Comparison of ENCODE assay signal across 22 cellular contexts in genomic region chr7:155312653-155313052, GRCh38. TPM values are rescaled to one million over a fixed set of nuclear protein-coding genes. Genes with fewer than 3 reads are reported as not detected.
DNase-seq lines count a peak whose midpoint lies in the region; ATAC-seq, FAIRE-seq and TF ChIP-seq lines count a peak whose summit lies in the region.
"Had no signal": no experiment of that assay in that cellular context is flagged by ENCODE, and none has a peak within 500 bp of the region (broad histone marks: within the 10 kb centered on the region; RNA-seq: fewer than 3 reads in every experiment).

No MANE protein-coding gene starts in this region.

- POLR2A ChIA-PET in RWPE1 (lab: Yijun Ruan, JAX; ENCODE audit: low non-redundant PET): no interaction called here
- POLR2A ChIA-PET in K562 (lab: Yijun Ruan, JAX): interaction anchor here (0.7 to 2.9 kb wide), 5 partner anchors 10 to 1281 kb away, joined by 3 to 18 read pairs (median 5); partner anchors contain the start of gene INSIG1

- TF ChIP-seq CTCF in Calu3 (IDR thresholded peaks at IDR 0.05; ENCODE audit: unreplicated experiment) (no peak), RWPE1 (conservative IDR thresholded peaks at IDR 0.05; ENCODE audit: low read depth) (no peak), K562 (IDR thresholded peaks at IDR 0.05 in 2 of 3, conservative IDR thresholded peaks at IDR 0.05 in 1 of 3; ENCODE audit: insufficient read depth in 2 of 3, low read depth in 1 of 3, low read length in 3 of 3) (no peak), nephron progenitor cell (IDR thresholded peaks at IDR 0.05) (no peak)

- no peak for TF ChIP-seq RAD21 in K562 (CRISPR knock-in tag; conservative IDR thresholded peaks at IDR 0.05 in 1 of 2, IDR thresholded peaks at IDR 0.05 in 1 of 2)

- H3K9me3 Mint-ChIP-seq in Calu3 (ENCODE audit: low read depth, unreplicated experiment): no peaks in the 10 kb centered on the region
- no peaks in the 10 kb centered on the region for H3K9me3 Mint-ChIP-seq in nephron progenitor cell
- H3K9me3 Mint-ChIP-seq: CD4-positive, alpha-beta memory T cell had no signal

- ATAC-seq in K562: peak; percentile 7; the same call in 1 of the 3 replicates
- no peak for ATAC-seq in GM18909 (IDR thresholded peaks at IDR 0.05; ENCODE audit: poor library complexity, unreplicated experiment)
- ATAC-seq: HCT116 had no signal

- 0 out of 2 replicates have a peak, but pooled peaks cover 4% of the 10 kb centered on the region for H4K20me1 ChIP-seq in K562 (replicated peaks; ENCODE audit: control insufficient read depth, insufficient read depth, low read length)

- FAIRE-seq in K562 (lab: Jason Lieb, UNC): no peak
- FAIRE-seq: GM19239, H1 had no signal

- H3K79me2 ChIP-seq in K562 (ENCODE audit: control insufficient read depth, insufficient read depth, low read length): no peaks in the 10 kb centered on the region

- H3K27ac Mint-ChIP-seq in Calu3 (ENCODE audit: unreplicated experiment) (peak overlapping the region; percentile 8), nephron progenitor cell (peak overlapping the region; percentile 44)

- 28% methylated on average over 7 of the region's 7 CpGs for WGBS in K562 (ENCODE audit: insufficient coverage, low coverage, missing lambda C conversion rate)

- no peak for DNase-seq in Calu3
- no peak for DNase-seq in RWPE1 (ENCODE audit: low spot score)
- no peak for DNase-seq in K562 (ENCODE audit: extremely low read depth in 1 of 4, low spot score in 3 of 4)
- no peak for DNase-seq in nephron progenitor cell
- no peak for DNase-seq in RPMI8226
- DNase-seq in NCI-H1436 treated with DMSO at 0.1 percent for 48 hours (lab: John Stamatoyannopoulos, UW): no peak
- no peak for DNase-seq in effector CD8-positive, alpha-beta T cell (lab: John Stamatoyannopoulos, UW)
- DNase-seq: Caco-2; CD4-positive, alpha-beta memory T cell; GDM1; IMR-90; MV-4-11; NCI-H187; NCI-H446; NCI-H526; SHP77 treated with DMSO at 0.1 percent for 48 hours had no signal

- no peak overlapping the region for H3K9ac ChIP-seq in K562 (ENCODE audit: insufficient read depth in 1 of 2, low read depth in 2 of 2, low read length in 2 of 2)
- H3K9ac ChIP-seq: BLaER1 had no signal

- H2AFZ ChIP-seq in K562 (ENCODE audit: low read depth, low read length): no peak overlapping the region

- H3K27me3 Mint-ChIP-seq in Calu3 (ENCODE audit: unreplicated experiment): no peaks in the 10 kb centered on the region
- no peaks in the 10 kb centered on the region for H3K27me3 Mint-ChIP-seq in nephron progenitor cell (ENCODE audit: low read depth, poor library complexity)

- H3K27ac ChIP-seq in RWPE1: peak overlapping the region; percentile 19; the same call in 1 of the 2 replicates
- no peak overlapping the region for H3K27ac ChIP-seq in K562 (ENCODE audit: extremely low read depth, low read depth, low read length)
- H3K27ac ChIP-seq: BLaER1, SK-N-MC had no signal

- TF ChIP-seq EP300 in K562 (IDR thresholded peaks at IDR 0.05; ENCODE audit: low read length): no peak

- H3K4me1 Mint-ChIP-seq in Calu3 (ENCODE audit: low read depth, unreplicated experiment) (no peaks in the 10 kb centered on the region), nephron progenitor cell (peaks cover 13% of the 10 kb centered on the region)

- peaks cover 3 to 36% of the 10 kb centered on the region in 2 experiments; a peak in 4 of 5 replicates for H3K27me3 ChIP-seq in K562 (ENCODE audit: control insufficient read depth in 2 of 2, insufficient read depth in 2 of 2, low read length in 2 of 2)
- H3K27me3 ChIP-seq: BLaER1 had no signal

- CTCF ChIA-PET in Calu3 (lab: Charles Lee) (no interaction called here), RWPE1 (lab: Yijun Ruan, JAX) (no interaction called here), K562 (lab: Yijun Ruan, JAX; ENCODE audit: low intra/inter-chr PET ratio) (no interaction called here)

- BruUV-seq in Calu3 (replicated peaks; lab: Mats Ljungman, UMichigan): no TSS peak
- BruUV-seq in K562 (replicated peaks; lab: Mats Ljungman, UMichigan): no TSS peak

- H3K4me3 ChIP-seq in K562: no peak overlapping the region
- H3K4me3 ChIP-seq: BLaER1, SK-N-MC had no signal

- no peak for TF ChIP-seq POLR2A in K562 (conservative IDR thresholded peaks at IDR 0.05)

- in situ Hi-C loops in K562 (cut with MboI): no loop called here

- H3K4me2 ChIP-seq in K562 (ENCODE audit: insufficient read depth, low read length): no peak overlapping the region
- H3K4me2 ChIP-seq: BLaER1 had no signal

- H3K9me3 ChIP-seq in K562 (replicated peaks; ENCODE audit: control insufficient read depth, insufficient read depth, low read depth, low read length): no peaks in the 10 kb centered on the region
- H3K9me3 ChIP-seq: Caco-2 had no signal

- no peak overlapping the region for H3K4me3 Mint-ChIP-seq in Calu3 (ENCODE audit: low read depth, unreplicated experiment)
- H3K4me3 Mint-ChIP-seq in nephron progenitor cell: no peak overlapping the region
- H3K4me3 Mint-ChIP-seq: CD4-positive, alpha-beta memory T cell had no signal

- H3K9me1 ChIP-seq in K562 (ENCODE audit: control insufficient read depth, insufficient read depth, low read length): no peaks in the 10 kb centered on the region

- intact Hi-C loops in Calu3 (cut with micrococcal nuclease; ENCODE audit: unreplicated experiment) (no loop called here), K562 (cut with micrococcal nuclease) (no loop called here)

- H3K36me3 ChIP-seq in K562 (ENCODE audit: control insufficient read depth, insufficient read depth, low read length): peaks cover 30% of the 10 kb centered on the region

- H3K36me3 Mint-ChIP-seq in Calu3 (ENCODE audit: insufficient read depth, unreplicated experiment) (peaks cover 39% of the 10 kb centered on the region), nephron progenitor cell (ENCODE audit: low read depth) (peaks cover 27% of the 10 kb centered on the region)

- peaks cover 9 to 20% of the 10 kb centered on the region in 2 experiments; a peak in 4 of 5 replicates for H3K4me1 ChIP-seq in K562 (replicated peaks in 1 of 2; ENCODE audit: control insufficient read depth in 2 of 2, insufficient read depth in 2 of 2, low read length in 2 of 2)
- H3K4me1 ChIP-seq: Caco-2 had no signal

TF ChIP-seq in K562, 482 proteins besides CTCF, POLR2A, EP300 and RAD21:
- TF ChIP-seq HNRNPH1 (optimal IDR thresholded peaks at IDR 0.05; ENCODE audit: low read depth, low read length) (no peak), MEF2D (tag; conservative IDR thresholded peaks at IDR 0.05; ENCODE audit: low read depth) (no peak), ARID3A (IDR thresholded peaks at IDR 0.05; ENCODE audit: borderline replicate concordance, low read depth, low read length) (no peak), POLR2G (IDR thresholded peaks at IDR 0.05; ENCODE audit: low read depth, low read length) (peak; percentile 17; the same call in 1 of the 2 replicates)

RNA-seq across cellular contexts. Expression of gene INSIG1, which starts 15.0 kb away (rescaled TPM):
- 60.0 and 71.3 TPM in 2 replicates for total RNA-seq in Calu3 (2022)
- 622 and 799 TPM in 2 replicates for total RNA-seq in K562 (2011; cell fraction: chromatin; rRNA removed; ENCODE audit: low replicate concordance)
- 847 and 892 TPM in 2 replicates for total RNA-seq in K562 (2011; cell fraction: nucleolus; rRNA removed)
- total RNA-seq in K562 (2011; cell fraction: nucleoplasm; rRNA removed): 1,016 and 1,247 TPM in 2 replicates
- total RNA-seq in K562 (2014; rRNA removed): 294 and 361 TPM in 2 replicates
- total RNA-seq in K562 (2014; rRNA removed; fragmentation: Illumina TruSeq; extraction: Trizol): 236 and 238 TPM in 2 replicates
- 173 and 188 TPM in 2 replicates for total RNA-seq in K562 (2015; rRNA removed; fragmentation: Illumina TruSeq; extraction: Trizol)
- total RNA-seq in K562 (2021): 254 and 296 TPM in 2 replicates
- polyA plus RNA-seq in K562 (2011; rRNA removed): 625 and 787 TPM in 2 replicates
- polyA plus RNA-seq in K562 (2011; cell fraction: cytosol; rRNA removed): 709 and 1,098 TPM in 2 replicates
- 446 and 453 TPM in 2 replicates for polyA plus RNA-seq in K562 (2011; cell fraction: nucleus; rRNA removed)
- 116 and 259 TPM in 2 replicates for polyA plus RNA-seq in K562 (2012)
- polyA plus RNA-seq in K562 (2014; fragmentation: Illumina TruSeq; extraction: Trizol): 188 and 224 TPM in 2 replicates
- polyA plus RNA-seq in K562 (2014; fragmentation: Nextera tagmentation; extraction: Ambion mirVana): 10 to 100 TPM; 57.1 to 69.2 TPM
- 250 and 268 TPM in 2 replicates for polyA plus RNA-seq in K562 (2014; rRNA removed)
- 551 and 619 TPM in 2 replicates for polyA minus RNA-seq in K562 (2011; rRNA and poly(A)+ RNA removed)
- 392 and 408 TPM in 2 replicates for polyA minus RNA-seq in K562 (2011; cell fraction: cytosol; rRNA and poly(A)+ RNA removed)
- polyA minus RNA-seq in K562 (2011; cell fraction: nucleus; rRNA and poly(A)+ RNA removed): 329 and 473 TPM in 2 replicates
